ENCODE assay signal across 8 cellular contexts in the genomic region with DNA sequence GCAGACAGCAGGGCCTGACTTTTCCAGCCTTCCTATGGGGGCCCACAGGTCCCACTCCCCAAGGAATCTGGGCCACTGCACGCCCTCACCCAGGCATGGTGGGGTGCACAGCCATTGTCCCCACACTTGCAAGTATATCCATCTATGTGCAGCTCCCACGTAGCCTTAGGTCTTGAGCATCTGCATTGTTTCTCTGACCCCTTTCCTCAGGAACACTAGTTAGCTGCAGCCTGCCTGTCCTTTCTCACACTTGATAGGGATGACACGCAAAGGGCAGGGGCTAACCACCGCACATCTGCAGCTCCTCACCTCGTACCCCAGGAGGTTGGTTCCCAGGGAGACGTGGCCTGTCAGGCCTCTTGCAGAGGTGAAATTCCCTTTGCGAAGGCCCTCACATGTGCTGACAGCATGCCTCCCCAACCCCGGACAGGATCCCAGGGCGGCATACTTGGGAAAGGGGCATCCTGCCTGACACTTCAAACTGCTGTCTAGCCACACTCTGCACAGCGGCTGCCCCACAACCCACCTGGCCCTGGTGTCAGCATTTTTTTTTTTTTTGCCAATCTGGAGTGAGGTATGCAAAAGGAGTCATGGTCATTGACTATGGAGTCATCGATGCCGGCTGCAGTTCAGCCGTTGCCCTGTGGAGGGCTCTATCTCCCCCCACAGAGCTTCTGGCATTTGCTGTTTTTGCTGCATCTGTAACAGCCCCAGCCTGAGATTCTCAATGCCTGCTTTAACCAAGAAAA. TPM values are rescaled to one million over a fixed set of nuclear protein-coding genes. Genes with fewer than 3 reads are reported as not detected.
DNase-seq lines count a peak whose midpoint lies in the region; ATAC-seq and TF ChIP-seq lines count a peak whose summit lies in the region.

No MANE protein-coding gene starts in this region.

- H3K9me3 ChIP-seq in body of pancreas: no peaks in the 10 kb centered on the region

- TF ChIP-seq POLR2A in body of pancreas (IDR thresholded peaks at IDR 0.05): no peak

- H3K27me3 Mint-ChIP-seq in immature natural killer cell (ENCODE audit: low read depth in 3 of 3): peaks cover 2 to 10% (median 8%) of the 10 kb centered on the region in 3 donors

- H3K4me1 ChIP-seq in body of pancreas: peaks cover 55% of the 10 kb centered on the region

- DNase-seq in NCI-H526 (lab: John Stamatoyannopoulos, UW) (peak; percentile 18 to 55), NCI-H526 treated with DMSO at 0.1 percent for 48 hours (lab: John Stamatoyannopoulos, UW) (no peak), HK-2 (ENCODE audit: unreplicated experiment) (peak; percentile 49), SHP77 treated with DMSO at 0.1 percent for 48 hours (lab: John Stamatoyannopoulos, UW) (peak; percentile 48), body of pancreas (peak in 3 of 4 donors; percentile 45 to 65 (median 49)), immature natural killer cell (peak in 1 of 3 donors; percentile 22)
- DNase-seq in stimulated activated CD4-positive, alpha-beta T cell treated with anti-CD3 and anti-CD28 coated beads, Interleukin-15, amount 100 ng/mL, for 24 hours: peak; percentile 57

- 40 to 47% methylated on average over 7 to 13 of the region's 13 CpGs for WGBS in body of pancreas, 2 donors

- no peak overlapping the region for H3K4me3 ChIP-seq in body of pancreas

- peak overlapping the region; percentile 35 to 60 (median 50) for H3K4me3 Mint-ChIP-seq in immature natural killer cell

- no peak for ATAC-seq in body of pancreas
- ATAC-seq in HG03520 (IDR thresholded peaks at IDR 0.05; ENCODE audit: unreplicated experiment): no peak

- H3K36me3 ChIP-seq in body of pancreas (replicated peaks in 1 of 2; ENCODE audit: insufficient read depth in 1 of 2, low read depth in 2 of 2): no peaks in the 10 kb centered on the region

- intact Hi-C loops in body of pancreas (cut with DNase I): no loop called here

- H3K4me1 Mint-ChIP-seq in immature natural killer cell: peaks cover 24 to 38% of the 10 kb centered on the region in 2 donors

- TF ChIP-seq CTCF in body of pancreas (IDR thresholded peaks at IDR 0.05): peak in 6 of 7 experiments; percentile 46 to 58 (median 48)

- H3K9me3 Mint-ChIP-seq in immature natural killer cell: peaks cover 0 to 2% (median 0%) of the 10 kb centered on the region in 6 donors

- H3K27ac Mint-ChIP-seq in immature natural killer cell: peak overlapping the region in 5 of 6 donors; percentile 16 to 60 (median 46)

- no peaks in the 10 kb centered on the region for H3K27me3 ChIP-seq in body of pancreas

- peak overlapping the region in 2 of 4 donors; percentile 17 to 75 for H3K27ac ChIP-seq in body of pancreas

- no peaks in the 10 kb centered on the region for H3K36me3 Mint-ChIP-seq in immature natural killer cell

RNA-seq across cellular contexts. Expression of gene JMJD4, which starts 5.0 kb away (rescaled TPM):
- total RNA-seq in body of pancreas: 10 to 100 TPM; 13.2 to 15.3 TPM
- polyA plus RNA-seq in immature natural killer cell: 10 to 100 TPM; 22.3 to 25.9 (median 25.0) TPM

RNA-seq across cellular contexts. Expression of gene SNAP47, which starts 5.2 kb away (rescaled TPM):
- total RNA-seq in body of pancreas: 10 to 100 TPM; 35.5 to 49.4 TPM
- polyA plus RNA-seq in immature natural killer cell: 10 to 100 TPM; 37.0 to 44.9 (median 37.7) TPM
